ENCODE assay signal across 1 cellular context in the genomic region with DNA sequence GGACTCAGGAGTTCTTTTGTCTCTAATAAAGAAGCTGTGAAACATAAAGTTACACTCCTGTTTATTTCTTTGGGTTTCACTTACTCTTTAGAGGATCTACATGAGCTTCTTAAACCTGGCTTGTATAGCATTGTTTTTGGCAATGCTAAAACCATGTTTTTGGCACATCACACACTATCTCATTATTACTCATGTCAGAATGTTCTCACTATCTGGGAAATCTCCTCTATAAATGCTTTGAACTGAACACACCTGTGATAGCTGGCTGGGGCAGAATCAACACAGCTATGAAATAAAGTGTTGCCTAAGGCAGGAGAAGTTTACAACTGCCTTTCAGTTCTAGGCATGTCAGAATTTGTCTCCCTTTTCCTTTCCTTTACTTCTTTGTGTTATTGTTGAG.
TF ChIP-seq lines count a peak whose summit lies in the region.

No MANE protein-coding gene starts in this region.

TF ChIP-seq in GM12878, 131 proteins besides CTCF, POLR2A, EP300 and RAD21:
- TF ChIP-seq, protein P1, sequence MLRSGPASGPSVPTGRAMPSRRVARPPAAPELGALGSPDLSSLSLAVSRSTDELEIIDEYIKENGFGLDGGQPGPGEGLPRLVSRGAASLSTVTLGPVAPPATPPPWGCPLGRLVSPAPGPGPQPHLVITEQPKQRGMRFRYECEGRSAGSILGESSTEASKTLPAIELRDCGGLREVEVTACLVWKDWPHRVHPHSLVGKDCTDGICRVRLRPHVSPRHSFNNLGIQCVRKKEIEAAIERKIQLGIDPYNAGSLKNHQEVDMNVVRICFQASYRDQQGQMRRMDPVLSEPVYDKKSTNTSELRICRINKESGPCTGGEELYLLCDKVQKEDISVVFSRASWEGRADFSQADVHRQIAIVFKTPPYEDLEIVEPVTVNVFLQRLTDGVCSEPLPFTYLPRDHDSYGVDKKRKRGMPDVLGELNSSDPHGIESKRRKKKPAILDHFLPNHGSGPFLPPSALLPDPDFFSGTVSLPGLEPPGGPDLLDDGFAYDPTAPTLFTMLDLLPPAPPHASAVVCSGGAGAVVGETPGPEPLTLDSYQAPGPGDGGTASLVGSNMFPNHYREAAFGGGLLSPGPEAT (IDR thresholded peaks at IDR 0.05; ENCODE audit: low read depth), result no peak
- TF ChIP-seq HDAC2 (IDR thresholded peaks at IDR 0.05), result no peak
- TF ChIP-seq ZBED1 (IDR thresholded peaks at IDR 0.05; ENCODE audit: borderline replicate concordance), result no peak
- TF ChIP-seq, protein P2, sequence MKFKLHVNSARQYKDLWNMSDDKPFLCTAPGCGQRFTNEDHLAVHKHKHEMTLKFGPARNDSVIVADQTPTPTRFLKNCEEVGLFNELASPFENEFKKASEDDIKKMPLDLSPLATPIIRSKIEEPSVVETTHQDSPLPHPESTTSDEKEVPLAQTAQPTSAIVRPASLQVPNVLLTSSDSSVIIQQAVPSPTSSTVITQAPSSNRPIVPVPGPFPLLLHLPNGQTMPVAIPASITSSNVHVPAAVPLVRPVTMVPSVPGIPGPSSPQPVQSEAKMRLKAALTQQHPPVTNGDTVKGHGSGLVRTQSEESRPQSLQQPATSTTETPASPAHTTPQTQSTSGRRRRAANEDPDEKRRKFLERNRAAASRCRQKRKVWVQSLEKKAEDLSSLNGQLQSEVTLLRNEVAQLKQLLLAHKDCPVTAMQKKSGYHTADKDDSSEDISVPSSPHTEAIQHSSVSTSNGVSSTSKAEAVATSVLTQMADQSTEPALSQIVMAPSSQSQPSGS (IDR thresholded peaks at IDR 0.05; ENCODE audit: low read length), result no peak
- no peak for TF ChIP-seq CBFB (IDR thresholded peaks at IDR 0.05; ENCODE audit: low read depth)
- TF ChIP-seq, protein P3, sequence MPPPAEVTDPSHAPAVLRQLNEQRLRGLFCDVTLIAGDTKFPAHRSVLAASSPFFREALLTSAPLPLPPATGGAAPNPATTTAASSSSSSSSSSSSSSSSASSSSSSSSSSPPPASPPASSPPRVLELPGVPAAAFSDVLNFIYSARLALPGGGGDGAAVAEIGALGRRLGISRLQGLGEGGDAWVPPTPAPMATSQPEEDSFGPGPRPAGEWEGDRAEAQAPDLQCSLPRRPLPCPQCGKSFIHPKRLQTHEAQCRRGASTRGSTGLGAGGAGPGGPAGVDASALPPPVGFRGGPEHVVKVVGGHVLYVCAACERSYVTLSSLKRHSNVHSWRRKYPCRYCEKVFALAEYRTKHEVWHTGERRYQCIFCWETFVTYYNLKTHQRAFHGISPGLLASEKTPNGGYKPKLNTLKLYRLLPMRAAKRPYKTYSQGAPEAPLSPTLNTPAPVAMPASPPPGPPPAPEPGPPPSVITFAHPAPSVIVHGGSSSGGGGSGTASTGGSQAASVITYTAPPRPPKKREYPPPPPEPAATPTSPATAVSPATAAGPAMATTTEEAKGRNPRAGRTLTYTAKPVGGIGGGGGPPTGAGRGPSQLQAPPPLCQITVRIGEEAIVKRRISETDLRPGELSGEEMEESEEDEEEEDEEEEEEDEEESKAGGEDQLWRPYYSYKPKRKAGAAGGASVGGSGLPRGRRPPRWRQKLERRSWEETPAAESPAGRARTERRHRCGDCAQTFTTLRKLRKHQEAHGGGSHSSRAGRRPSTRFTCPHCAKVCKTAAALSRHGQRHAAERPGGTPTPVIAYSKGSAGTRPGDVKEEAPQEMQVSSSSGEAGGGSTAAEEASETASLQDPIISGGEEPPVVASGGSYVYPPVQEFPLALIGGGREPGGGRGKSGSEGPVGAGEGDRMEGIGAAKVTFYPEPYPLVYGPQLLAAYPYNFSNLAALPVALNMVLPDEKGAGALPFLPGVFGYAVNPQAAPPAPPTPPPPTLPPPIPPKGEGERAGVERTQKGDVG (CRISPR knock-in tag; IDR thresholded peaks at IDR 0.05), result no peak
- no peak for TF ChIP-seq ETV6 (conservative IDR thresholded peaks at IDR 0.05 in 1 of 2, IDR thresholded peaks at IDR 0.05 in 1 of 2; ENCODE audit: borderline replicate concordance in 1 of 2, low read depth in 1 of 2)
- TF ChIP-seq CHD2 (IDR thresholded peaks at IDR 0.05; ENCODE audit: borderline replicate concordance, low read depth, low read length), result no peak
- TF ChIP-seq FOXK2 (IDR thresholded peaks at IDR 0.05), result no peak
- no peak for TF ChIP-seq SMAD5 (IDR thresholded peaks at IDR 0.05; ENCODE audit: low read depth)
- TF ChIP-seq ZSCAN29 (IDR thresholded peaks at IDR 0.05), result no peak
- no peak for TF ChIP-seq POLR2AphosphoS2 (IDR thresholded peaks at IDR 0.05; ENCODE audit: low read depth, low read length)
- no peak for TF ChIP-seq PAX5 (IDR thresholded peaks at IDR 0.05; ENCODE audit: borderline replicate concordance, low read depth, low read length)
- no peak for TF ChIP-seq HDGF (IDR thresholded peaks at IDR 0.05)
- TF ChIP-seq RAD51 (IDR thresholded peaks at IDR 0.05), result no peak
- no peak for TF ChIP-seq ZNF217 (IDR thresholded peaks at IDR 0.05)
- no peak for TF ChIP-seq JUNB (IDR thresholded peaks at IDR 0.05)
